In the genomic region with DNA sequence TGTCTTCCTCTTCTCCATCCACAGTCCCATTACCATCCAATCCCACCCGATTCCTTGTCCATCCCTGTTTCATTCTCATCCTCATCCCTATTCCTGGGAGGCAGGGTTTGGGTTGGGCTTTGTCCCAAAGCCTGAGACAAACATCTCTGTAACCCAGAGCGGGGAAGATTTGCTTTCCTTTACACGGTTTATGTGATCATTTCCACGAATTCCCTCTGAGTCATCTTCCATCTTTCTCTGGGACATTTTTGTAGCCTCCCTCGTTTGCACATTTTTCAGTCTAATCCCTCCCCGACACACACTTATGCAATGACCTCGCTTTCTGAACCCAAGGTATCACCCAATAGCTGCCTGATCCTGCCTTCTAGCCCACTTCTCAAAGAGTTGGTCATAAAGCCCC, we compare ENCODE assay signal across 2 cellular contexts.
TF ChIP-seq lines count a peak whose summit lies in the region.

No MANE protein-coding gene starts in this region.

TF ChIP-seq in HEK293, 187 proteins besides CTCF, POLR2A, EP300 and RAD21:
- TF ChIP-seq, protein P1, sequence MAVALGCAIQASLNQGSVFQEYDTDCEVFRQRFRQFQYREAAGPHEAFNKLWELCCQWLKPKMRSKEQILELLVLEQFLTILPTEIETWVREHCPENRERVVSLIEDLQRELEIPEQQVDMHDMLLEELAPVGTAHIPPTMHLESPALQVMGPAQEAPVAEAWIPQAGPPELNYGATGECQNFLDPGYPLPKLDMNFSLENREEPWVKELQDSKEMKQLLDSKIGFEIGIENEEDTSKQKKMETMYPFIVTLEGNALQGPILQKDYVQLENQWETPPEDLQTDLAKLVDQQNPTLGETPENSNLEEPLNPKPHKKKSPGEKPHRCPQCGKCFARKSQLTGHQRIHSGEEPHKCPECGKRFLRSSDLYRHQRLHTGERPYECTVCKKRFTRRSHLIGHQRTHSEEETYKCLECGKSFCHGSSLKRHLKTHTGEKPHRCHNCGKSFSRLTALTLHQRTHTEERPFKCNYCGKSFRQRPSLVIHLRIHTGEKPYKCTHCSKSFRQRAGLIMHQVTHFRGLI (tag by site-specific recombination; IDR thresholded peaks at IDR 0.05): peak; percentile 49; the same call in 1 of the 2 replicates
- TF ChIP-seq ZNF768 (tag by site-specific recombination; IDR thresholded peaks at IDR 0.05) (no peak), ZNF416 (tag by site-specific recombination; IDR thresholded peaks at IDR 0.05) (no peak)
- TF ChIP-seq, protein P2, sequence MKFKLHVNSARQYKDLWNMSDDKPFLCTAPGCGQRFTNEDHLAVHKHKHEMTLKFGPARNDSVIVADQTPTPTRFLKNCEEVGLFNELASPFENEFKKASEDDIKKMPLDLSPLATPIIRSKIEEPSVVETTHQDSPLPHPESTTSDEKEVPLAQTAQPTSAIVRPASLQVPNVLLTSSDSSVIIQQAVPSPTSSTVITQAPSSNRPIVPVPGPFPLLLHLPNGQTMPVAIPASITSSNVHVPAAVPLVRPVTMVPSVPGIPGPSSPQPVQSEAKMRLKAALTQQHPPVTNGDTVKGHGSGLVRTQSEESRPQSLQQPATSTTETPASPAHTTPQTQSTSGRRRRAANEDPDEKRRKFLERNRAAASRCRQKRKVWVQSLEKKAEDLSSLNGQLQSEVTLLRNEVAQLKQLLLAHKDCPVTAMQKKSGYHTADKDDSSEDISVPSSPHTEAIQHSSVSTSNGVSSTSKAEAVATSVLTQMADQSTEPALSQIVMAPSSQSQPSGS (tag by site-specific recombination; IDR thresholded peaks at IDR 0.05; ENCODE audit: low read depth): peak; percentile 14; the same call in 1 of the 2 replicates

TF ChIP-seq in K562, 482 proteins besides CTCF, POLR2A, EP300 and RAD21:
- peak; percentile 36; the same call in 1 of the 2 replicates for TF ChIP-seq CC2D1A (IDR thresholded peaks at IDR 0.05)
- TF ChIP-seq HDAC1 (IDR thresholded peaks at IDR 0.05): peak in 1 of 2 experiments; percentile 75; a peak in 2 of 4 replicates
- TF ChIP-seq RCOR1 (IDR thresholded peaks at IDR 0.05; ENCODE audit: borderline replicate concordance in 1 of 2, low read depth in 2 of 2, low read length in 2 of 2): peak in 1 of 2 experiments; percentile 16; a peak in 1 of 4 replicates
- no peak for TF ChIP-seq KDM2B (CRISPR knock-in tag; IDR thresholded peaks at IDR 0.05)
- peak in 1 of 2 experiments; percentile 59; a peak in 2 of 4 replicates for TF ChIP-seq KDM1A (IDR thresholded peaks at IDR 0.05)
- TF ChIP-seq ATF7 (IDR thresholded peaks at IDR 0.05): peak; percentile 61
- TF ChIP-seq KLF10 (CRISPR knock-in tag; IDR thresholded peaks at IDR 0.05): no peak
- peak; percentile 67 for TF ChIP-seq FOSL1 (tag; conservative IDR thresholded peaks at IDR 0.05)
- TF ChIP-seq, protein P3, sequence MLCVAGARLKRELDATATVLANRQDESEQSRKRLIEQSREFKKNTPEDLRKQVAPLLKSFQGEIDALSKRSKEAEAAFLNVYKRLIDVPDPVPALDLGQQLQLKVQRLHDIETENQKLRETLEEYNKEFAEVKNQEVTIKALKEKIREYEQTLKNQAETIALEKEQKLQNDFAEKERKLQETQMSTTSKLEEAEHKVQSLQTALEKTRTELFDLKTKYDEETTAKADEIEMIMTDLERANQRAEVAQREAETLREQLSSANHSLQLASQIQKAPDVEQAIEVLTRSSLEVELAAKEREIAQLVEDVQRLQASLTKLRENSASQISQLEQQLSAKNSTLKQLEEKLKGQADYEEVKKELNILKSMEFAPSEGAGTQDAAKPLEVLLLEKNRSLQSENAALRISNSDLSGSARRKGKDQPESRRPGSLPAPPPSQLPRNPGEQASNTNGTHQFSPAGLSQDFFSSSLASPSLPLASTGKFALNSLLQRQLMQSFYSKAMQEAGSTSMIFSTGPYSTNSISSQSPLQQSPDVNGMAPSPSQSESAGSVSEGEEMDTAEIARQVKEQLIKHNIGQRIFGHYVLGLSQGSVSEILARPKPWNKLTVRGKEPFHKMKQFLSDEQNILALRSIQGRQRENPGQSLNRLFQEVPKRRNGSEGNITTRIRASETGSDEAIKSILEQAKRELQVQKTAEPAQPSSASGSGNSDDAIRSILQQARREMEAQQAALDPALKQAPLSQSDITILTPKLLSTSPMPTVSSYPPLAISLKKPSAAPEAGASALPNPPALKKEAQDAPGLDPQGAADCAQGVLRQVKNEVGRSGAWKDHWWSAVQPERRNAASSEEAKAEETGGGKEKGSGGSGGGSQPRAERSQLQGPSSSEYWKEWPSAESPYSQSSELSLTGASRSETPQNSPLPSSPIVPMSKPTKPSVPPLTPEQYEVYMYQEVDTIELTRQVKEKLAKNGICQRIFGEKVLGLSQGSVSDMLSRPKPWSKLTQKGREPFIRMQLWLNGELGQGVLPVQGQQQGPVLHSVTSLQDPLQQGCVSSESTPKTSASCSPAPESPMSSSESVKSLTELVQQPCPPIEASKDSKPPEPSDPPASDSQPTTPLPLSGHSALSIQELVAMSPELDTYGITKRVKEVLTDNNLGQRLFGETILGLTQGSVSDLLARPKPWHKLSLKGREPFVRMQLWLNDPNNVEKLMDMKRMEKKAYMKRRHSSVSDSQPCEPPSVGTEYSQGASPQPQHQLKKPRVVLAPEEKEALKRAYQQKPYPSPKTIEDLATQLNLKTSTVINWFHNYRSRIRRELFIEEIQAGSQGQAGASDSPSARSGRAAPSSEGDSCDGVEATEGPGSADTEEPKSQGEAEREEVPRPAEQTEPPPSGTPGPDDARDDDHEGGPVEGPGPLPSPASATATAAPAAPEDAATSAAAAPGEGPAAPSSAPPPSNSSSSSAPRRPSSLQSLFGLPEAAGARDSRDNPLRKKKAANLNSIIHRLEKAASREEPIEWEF (CRISPR knock-in tag; IDR thresholded peaks at IDR 0.05): no peak
- peak; percentile 57; the same call in 1 of the 2 replicates for TF ChIP-seq CEBPB (tag; IDR thresholded peaks at IDR 0.05)
- TF ChIP-seq ZNF239 (CRISPR knock-in tag; IDR thresholded peaks at IDR 0.05): no peak
- no peak for TF ChIP-seq SIX5 (IDR thresholded peaks at IDR 0.05; ENCODE audit: borderline replicate concordance in 1 of 2, insufficient read depth in 1 of 2, low read depth in 1 of 2, low read length in 2 of 2)
- peak; percentile 69 for TF ChIP-seq SMARCE1 (IDR thresholded peaks at IDR 0.05)
- peak; percentile 56; the same call in 1 of the 2 replicates for TF ChIP-seq EHMT2 (IDR thresholded peaks at IDR 0.05)
- TF ChIP-seq TRIM24 (IDR thresholded peaks at IDR 0.05): 0 out of 4 replicates have a peak, but pooled peaks of 1 of the 2 experiments have one; percentile 33
- peak; percentile 75 for TF ChIP-seq JUN (IDR thresholded peaks at IDR 0.05; ENCODE audit: borderline replicate concordance, low read depth, low read length)
- no peak for TF ChIP-seq JUN (CRISPR knock-in tag; IDR thresholded peaks at IDR 0.05; ENCODE audit: borderline replicate concordance)
- 0 out of 2 replicates have a peak, but pooled peaks have one; percentile 10 for TF ChIP-seq SOX6 (IDR thresholded peaks at IDR 0.05)
- TF ChIP-seq, protein P4, sequence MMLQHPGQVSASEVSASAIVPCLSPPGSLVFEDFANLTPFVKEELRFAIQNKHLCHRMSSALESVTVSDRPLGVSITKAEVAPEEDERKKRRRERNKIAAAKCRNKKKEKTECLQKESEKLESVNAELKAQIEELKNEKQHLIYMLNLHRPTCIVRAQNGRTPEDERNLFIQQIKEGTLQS (IDR thresholded peaks at IDR 0.05): peak; percentile 89
- TF ChIP-seq, protein P4 (CRISPR knock-in tag; conservative IDR thresholded peaks at IDR 0.05): no peak
- TF ChIP-seq DPF2 (IDR thresholded peaks at IDR 0.05): peak; percentile 60; the same call in 1 of the 2 replicates
- 0 out of 4 replicates have a peak, but pooled peaks have one; percentile 9 to 13 for TF ChIP-seq FOXK2 (conservative IDR thresholded peaks at IDR 0.05 in 1 of 2, IDR thresholded peaks at IDR 0.05 in 1 of 2; ENCODE audit: low read depth in 2 of 2)
- TF ChIP-seq, protein P5, sequence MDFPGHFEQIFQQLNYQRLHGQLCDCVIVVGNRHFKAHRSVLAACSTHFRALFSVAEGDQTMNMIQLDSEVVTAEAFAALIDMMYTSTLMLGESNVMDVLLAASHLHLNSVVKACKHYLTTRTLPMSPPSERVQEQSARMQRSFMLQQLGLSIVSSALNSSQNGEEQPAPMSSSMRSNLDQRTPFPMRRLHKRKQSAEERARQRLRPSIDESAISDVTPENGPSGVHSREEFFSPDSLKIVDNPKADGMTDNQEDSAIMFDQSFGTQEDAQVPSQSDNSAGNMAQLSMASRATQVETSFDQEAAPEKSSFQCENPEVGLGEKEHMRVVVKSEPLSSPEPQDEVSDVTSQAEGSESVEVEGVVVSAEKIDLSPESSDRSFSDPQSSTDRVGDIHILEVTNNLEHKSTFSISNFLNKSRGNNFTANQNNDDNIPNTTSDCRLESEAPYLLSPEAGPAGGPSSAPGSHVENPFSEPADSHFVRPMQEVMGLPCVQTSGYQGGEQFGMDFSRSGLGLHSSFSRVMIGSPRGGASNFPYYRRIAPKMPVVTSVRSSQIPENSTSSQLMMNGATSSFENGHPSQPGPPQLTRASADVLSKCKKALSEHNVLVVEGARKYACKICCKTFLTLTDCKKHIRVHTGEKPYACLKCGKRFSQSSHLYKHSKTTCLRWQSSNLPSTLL (IDR thresholded peaks at IDR 0.05): peak; percentile 62; the same call in 1 of the 2 replicates
- no peak for TF ChIP-seq CEBPG (CRISPR knock-in tag; IDR thresholded peaks at IDR 0.05)
- TF ChIP-seq CEBPG (tag; conservative IDR thresholded peaks at IDR 0.05 in 1 of 2, IDR thresholded peaks at IDR 0.05 in 1 of 2): peak; percentile 20 to 64; a peak in 1 of 4 replicates
- TF ChIP-seq LEF1 (IDR thresholded peaks at IDR 0.05): 0 out of 2 replicates have a peak, but pooled peaks have one; percentile 13
- TF ChIP-seq MYBL2 (IDR thresholded peaks at IDR 0.05; ENCODE audit: low read depth): no peak
- TF ChIP-seq MYBL2 (CRISPR knock-in tag; IDR thresholded peaks at IDR 0.05; ENCODE audit: borderline replicate concordance): no peak
- peak; percentile 31; the same call in 1 of the 2 replicates for TF ChIP-seq MTA1 (IDR thresholded peaks at IDR 0.05; ENCODE audit: borderline replicate concordance)
- peak; percentile 59 for TF ChIP-seq CTBP1 (IDR thresholded peaks at IDR 0.05; ENCODE audit: borderline replicate concordance)
- peak; percentile 70 for TF ChIP-seq SMARCA4 (IDR thresholded peaks at IDR 0.05)
- TF ChIP-seq CREB1 (IDR thresholded peaks at IDR 0.05): no peak
- no peak for TF ChIP-seq CREB1 (CRISPR knock-in tag; IDR thresholded peaks at IDR 0.05)
- TF ChIP-seq JUND (IDR thresholded peaks at IDR 0.05; ENCODE audit: borderline replicate concordance, low read depth, low read length): peak; percentile 82
- TF ChIP-seq JUND (tag; IDR thresholded peaks at IDR 0.05; ENCODE audit: borderline replicate concordance, low read depth, low read length): peak; percentile 72; the same call in 1 of the 3 replicates
- TF ChIP-seq ARID1B (IDR thresholded peaks at IDR 0.05): peak; percentile 70
- TF ChIP-seq TCF3 (CRISPR knock-in tag; IDR thresholded peaks at IDR 0.05): 0 out of 2 replicates have a peak, but pooled peaks have one; percentile 12
TF ChIP-seq in K562: peak in this region for 24.
